In the genomic region with DNA sequence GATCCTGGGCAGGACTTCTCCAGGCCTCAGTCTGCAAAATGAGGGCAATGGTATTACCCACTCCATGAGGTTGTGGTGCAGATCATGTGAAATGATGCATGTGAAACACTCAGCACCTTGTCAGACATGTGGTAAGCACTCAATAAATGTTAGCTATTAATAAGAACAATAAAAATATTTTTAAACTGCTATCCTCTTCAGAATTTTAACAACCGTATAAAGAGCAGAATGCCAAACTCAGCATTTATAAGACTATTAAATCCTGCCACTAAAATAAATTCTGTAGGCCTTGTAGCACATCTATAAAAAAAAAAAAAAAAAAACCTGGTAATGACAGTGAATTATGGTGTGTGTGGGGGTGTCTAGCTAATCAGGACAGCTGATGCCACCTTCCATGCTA, we compare ENCODE assay signal across 27 cellular contexts.
"Had no signal": no experiment of that assay in that cellular context is flagged by ENCODE, and none has a peak within 500 bp of the region (broad histone marks: within the 10 kb centered on the region; RNA-seq: fewer than 3 reads in every experiment).

No MANE protein-coding gene starts in this region.

- DNase-seq: activated CD4-positive, alpha-beta memory T cell treated with anti-CD3 and anti-CD28 coated beads for 36 hours; activated CD4-positive, alpha-beta T cell treated with anti-CD3 and anti-CD28 coated beads, Interleukin-2, amount 10 ng/mL, durations not matched to agents 24 days and 14 days; activated CD8-positive, alpha-beta memory T cell treated with anti-CD3 and anti-CD28 coated beads, Interleukin-2, amount 10 ng/mL, durations not matched to agents 7 days and 5 days; activated CD8-positive, alpha-beta memory T cell treated with anti-CD3 and anti-CD28 coated beads, Interleukin-2, amount 50 U/mL, for 4 hours; activated CD8-positive, alpha-beta T cell treated with anti-CD3 and anti-CD28 coated beads, Interleukin-2, amount 10 ng/mL, durations not matched to agents 7 days and 5 days; activated effector memory CD4-positive, alpha-beta T cell treated with anti-CD3 and anti-CD28 coated beads, Interleukin-2, amount 50 U/mL, for 16 hours; activated naive CD4-positive, alpha-beta T cell treated with anti-CD3 and anti-CD28 coated beads for 36 hours; activated naive CD8-positive, alpha-beta T cell treated with anti-CD3 and anti-CD28 coated beads, Interleukin-2, amount 10 ng/mL, durations not matched to agents 7 days and 5 days; activated T-cell treated with anti-CD3 and anti-CD28 coated beads, Interleukin-2, amount 50 U/mL, for 1 hour; activated T-cell treated with anti-CD3 and anti-CD28 coated beads, Interleukin-2, amount 50 U/mL, for 48 hours; central memory CD4-positive, alpha-beta T cell; cerebellar nuclear complex; colonic mucosa; effector CD8-positive, alpha-beta T cell; esophagus squamous epithelium; foreskin melanocyte; T-helper 2 cell had no signal

- H3K27me3 Mint-ChIP-seq: brain had no signal

- H3K4me3 Mint-ChIP-seq: activated CD4-positive, alpha-beta memory T cell treated with anti-CD3 and anti-CD28 coated beads for 36 hours; activated CD4-positive, alpha-beta T cell treated with anti-CD3 and anti-CD28 coated beads, Interleukin-2, amount 10 ng/mL, durations not matched to agents 24 days and 14 days; activated CD8-positive, alpha-beta memory T cell treated with anti-CD3 and anti-CD28 coated beads, Interleukin-2, amount 10 ng/mL, durations not matched to agents 7 days and 5 days; activated CD8-positive, alpha-beta T cell treated with anti-CD3 and anti-CD28 coated beads, Interleukin-2, amount 10 ng/mL, durations not matched to agents 7 days and 5 days; activated naive CD4-positive, alpha-beta T cell treated with anti-CD3 and anti-CD28 coated beads for 36 hours; activated naive CD4-positive, alpha-beta T cell treated with anti-CD3 and anti-CD28 coated beads, Interleukin-2, amount 50 U/mL, for 24 hours; activated naive CD8-positive, alpha-beta T cell treated with anti-CD3 and anti-CD28 coated beads, Interleukin-2, amount 10 ng/mL, durations not matched to agents 7 days and 5 days; activated T-helper 1 cell treated with anti-CD3 and anti-CD28 coated beads, Interleukin-12 subunit alpha, Interleukin-12 subunit beta, Interleukin-2, Interleukin-4 antibody, amounts not matched to agents 30 ng/mL and 10 ng/mL and 1 ng/mL, durations not matched to agents 14 hours and 24 hours and 36 hours; brain; WTC11 had no signal

- H3K9me3 Mint-ChIP-seq: activated CD4-positive, alpha-beta memory T cell treated with anti-CD3 and anti-CD28 coated beads for 36 hours; activated CD4-positive, alpha-beta T cell treated with anti-CD3 and anti-CD28 coated beads, Interleukin-2, amount 10 ng/mL, durations not matched to agents 24 days and 14 days; activated naive CD4-positive, alpha-beta T cell treated with anti-CD3 and anti-CD28 coated beads for 36 hours; activated naive CD4-positive, alpha-beta T cell treated with anti-CD3 and anti-CD28 coated beads, Interleukin-2, amount 50 U/mL, for 24 hours; activated naive CD8-positive, alpha-beta T cell treated with anti-CD3 and anti-CD28 coated beads, Interleukin-2, amount 10 ng/mL, durations not matched to agents 7 days and 5 days; activated T-helper 1 cell treated with anti-CD3 and anti-CD28 coated beads, Interleukin-12 subunit alpha, Interleukin-12 subunit beta, Interleukin-2, Interleukin-4 antibody, amounts not matched to agents 30 ng/mL and 10 ng/mL and 1 ng/mL, durations not matched to agents 14 hours and 24 hours and 36 hours; activated T-helper 2 cell treated with anti-CD3 and anti-CD28 coated beads, Interferon-gamma antibody, Interleukin-2, Interleukin-4, amounts not matched to agents 10 μg/mL and 5 μg/mL and 100 μg/mL, durations not matched to agents 14 hours and 24 hours and 36 hours; brain; WTC11 had no signal

- H3K4me3 ChIP-seq: ascending aorta, breast epithelium, cardiac muscle cell, colonic mucosa, esophagus squamous epithelium, gastroesophageal sphincter had no signal

- H3K27ac Mint-ChIP-seq: activated CD4-positive, alpha-beta memory T cell treated with anti-CD3 and anti-CD28 coated beads for 36 hours; activated CD4-positive, alpha-beta T cell treated with anti-CD3 and anti-CD28 coated beads, Interleukin-2, amount 10 ng/mL, durations not matched to agents 24 days and 14 days; activated CD8-positive, alpha-beta memory T cell treated with anti-CD3 and anti-CD28 coated beads, Interleukin-2, amount 10 ng/mL, durations not matched to agents 7 days and 5 days; activated CD8-positive, alpha-beta T cell treated with anti-CD3 and anti-CD28 coated beads, Interleukin-2, amount 10 ng/mL, durations not matched to agents 7 days and 5 days; activated naive CD4-positive, alpha-beta T cell treated with anti-CD3 and anti-CD28 coated beads for 36 hours; activated naive CD4-positive, alpha-beta T cell treated with anti-CD3 and anti-CD28 coated beads, Interleukin-2, amount 50 U/mL, for 24 hours; activated naive CD8-positive, alpha-beta T cell treated with anti-CD3 and anti-CD28 coated beads, Interleukin-2, amount 10 ng/mL, durations not matched to agents 7 days and 5 days; activated T-helper 1 cell treated with anti-CD3 and anti-CD28 coated beads, Interleukin-12 subunit alpha, Interleukin-12 subunit beta, Interleukin-2, Interleukin-4 antibody, amounts not matched to agents 30 ng/mL and 10 ng/mL and 1 ng/mL, durations not matched to agents 14 hours and 24 hours and 36 hours; activated T-helper 2 cell treated with anti-CD3 and anti-CD28 coated beads, Interferon-gamma antibody, Interleukin-2, Interleukin-4, amounts not matched to agents 10 μg/mL and 5 μg/mL and 100 μg/mL, durations not matched to agents 14 hours and 24 hours and 36 hours; WTC11 had no signal

- H3K36me3 Mint-ChIP-seq: activated CD4-positive, alpha-beta memory T cell treated with anti-CD3 and anti-CD28 coated beads for 36 hours; activated CD8-positive, alpha-beta memory T cell treated with anti-CD3 and anti-CD28 coated beads, Interleukin-2, amount 10 ng/mL, durations not matched to agents 7 days and 5 days; activated naive CD4-positive, alpha-beta T cell treated with anti-CD3 and anti-CD28 coated beads, Interleukin-2, amount 50 U/mL, for 24 hours; activated naive CD8-positive, alpha-beta T cell treated with anti-CD3 and anti-CD28 coated beads, Interleukin-2, amount 10 ng/mL, durations not matched to agents 7 days and 5 days; WTC11 had no signal

- H3K27ac ChIP-seq: ascending aorta, breast epithelium, cardiac muscle cell, colonic mucosa, epithelial cell of prostate, esophagus squamous epithelium, gastroesophageal sphincter had no signal

- H3K4me1 Mint-ChIP-seq: activated CD4-positive, alpha-beta T cell treated with anti-CD3 and anti-CD28 coated beads, Interleukin-2, amount 10 ng/mL, durations not matched to agents 24 days and 14 days; activated CD8-positive, alpha-beta memory T cell treated with anti-CD3 and anti-CD28 coated beads, Interleukin-2, amount 10 ng/mL, durations not matched to agents 7 days and 5 days; activated naive CD4-positive, alpha-beta T cell treated with anti-CD3 and anti-CD28 coated beads, Interleukin-2, amount 50 U/mL, for 24 hours; activated naive CD8-positive, alpha-beta T cell treated with anti-CD3 and anti-CD28 coated beads, Interleukin-2, amount 10 ng/mL, durations not matched to agents 7 days and 5 days had no signal
